ENCODE assay signal across 3 cellular contexts in genomic region chr2:68387408-68388350, GRCh38.
TF ChIP-seq lines count a peak whose summit lies in the region.

No MANE protein-coding gene starts in this region.

TF ChIP-seq in K562, 482 proteins besides CTCF, POLR2A, EP300 and RAD21:
- no peak for TF ChIP-seq HEY1 (CRISPR knock-in tag; IDR thresholded peaks at IDR 0.05; ENCODE audit: borderline replicate concordance)
- no peak for TF ChIP-seq PBX2 (CRISPR knock-in tag; IDR thresholded peaks at IDR 0.05; ENCODE audit: low read depth)
- TF ChIP-seq PBX2 (tag; conservative IDR thresholded peaks at IDR 0.05; ENCODE audit: low read depth) = 0 out of 2 replicates have a peak, but pooled peaks have one; percentile 7
- no peak for TF ChIP-seq ZNF512 (tag; IDR thresholded peaks at IDR 0.05)
- TF ChIP-seq YY1 (IDR thresholded peaks at IDR 0.05; ENCODE audit: borderline replicate concordance in 1 of 3, control insufficient read depth in 1 of 3, extremely low read depth in 1 of 3, insufficient read depth in 3 of 3, insufficient read length in 1 of 3, insufficient replicate concordance in 2 of 3, low read depth in 1 of 3, low read length in 2 of 3) = peak in 1 of 3 experiments; percentile 8

TF ChIP-seq in HepG2, 621 proteins besides CTCF, POLR2A, EP300 and RAD21:
- TF ChIP-seq ZNF609 (CRISPR knock-in tag; IDR thresholded peaks at IDR 0.05; ENCODE audit: borderline replicate concordance) (no peak), HNRNPL (IDR thresholded peaks at IDR 0.05; ENCODE audit: low read depth, low read length) (no peak), ZFP36L2 (CRISPR knock-in tag; IDR thresholded peaks at IDR 0.05) (no peak)
TF ChIP-seq in HepG2: peak in this region for 0.

TF ChIP-seq in SK-N-SH treated with all-trans-retinoic acid at 6 μM for 48 hours, 23 proteins besides CTCF, POLR2A, EP300 and RAD21:
- no peak for TF ChIP-seq CREB5 (CRISPR knock-in tag; IDR thresholded peaks at IDR 0.05; ENCODE audit: low read depth)
- TF ChIP-seq TCF4 (CRISPR knock-in tag; IDR thresholded peaks at IDR 0.05; ENCODE audit: borderline replicate concordance) = no peak
- TF ChIP-seq ZNF70 (CRISPR knock-in tag; IDR thresholded peaks at IDR 0.05) = no peak
- no peak for TF ChIP-seq RARB (CRISPR knock-in tag; IDR thresholded peaks at IDR 0.05)
- TF ChIP-seq ESRRG (CRISPR knock-in tag; IDR thresholded peaks at IDR 0.05) = no peak
- TF ChIP-seq ZFP3 (CRISPR knock-in tag; IDR thresholded peaks at IDR 0.05) = no peak
- TF ChIP-seq PATZ1 (CRISPR knock-in tag; IDR thresholded peaks at IDR 0.05; ENCODE audit: borderline replicate concordance) = no peak
- TF ChIP-seq POU6F1 (CRISPR knock-in tag; IDR thresholded peaks at IDR 0.05; ENCODE audit: borderline replicate concordance, low read depth) = no peak
- no peak for TF ChIP-seq ZNF8 (CRISPR knock-in tag; IDR thresholded peaks at IDR 0.05)
- TF ChIP-seq ISL1 (CRISPR knock-in tag; IDR thresholded peaks at IDR 0.05) = no peak
- no peak for TF ChIP-seq SNAI2 (CRISPR knock-in tag; IDR thresholded peaks at IDR 0.05)
- no peak for TF ChIP-seq ZFP30 (CRISPR knock-in tag; IDR thresholded peaks at IDR 0.05)
- no peak for TF ChIP-seq ZC3H10 (CRISPR knock-in tag; IDR thresholded peaks at IDR 0.05)
- TF ChIP-seq PPARA (CRISPR knock-in tag; IDR thresholded peaks at IDR 0.05; ENCODE audit: borderline replicate concordance) = no peak
- no peak for TF ChIP-seq BACH2 (CRISPR knock-in tag; IDR thresholded peaks at IDR 0.05; ENCODE audit: borderline replicate concordance)
- TF ChIP-seq CSDC2 (CRISPR knock-in tag; IDR thresholded peaks at IDR 0.05) = no peak
- TF ChIP-seq TOX (CRISPR knock-in tag; IDR thresholded peaks at IDR 0.05; ENCODE audit: borderline replicate concordance) = no peak
